8 cellular contexts compared by ENCODE assay signal in genomic region chr19:17719730-17720486, GRCh38. TPM values are rescaled to one million over a fixed set of nuclear protein-coding genes. Genes with fewer than 3 reads are reported as not detected.
DNase-seq lines count a peak whose midpoint lies in the region; ATAC-seq and TF ChIP-seq lines count a peak whose summit lies in the region.

No MANE protein-coding gene starts in this region.

- peak overlapping the region; percentile 84 for H3K4me3 ChIP-seq in AG10803 (ENCODE audit: low read length)

- peaks cover 5 to 9% of the 10 kb centered on the region in 2 donors for H3K36me3 Mint-ChIP-seq in activated naive CD4-positive, alpha-beta T cell treated with anti-CD3 and anti-CD28 coated beads, Interleukin-2, amount 50 U/mL, for 72 hours

- H3K27ac Mint-ChIP-seq in activated naive CD4-positive, alpha-beta T cell treated with anti-CD3 and anti-CD28 coated beads, Interleukin-2, amount 50 U/mL, for 72 hours, result peak overlapping the region; percentile 81 to 96

- DNase-seq in AG10803 (ENCODE audit: low read depth), result no peak
- DNase-seq in NCI-H345 (lab: John Stamatoyannopoulos, UW), result peak; percentile 48
- DNase-seq in activated naive CD4-positive, alpha-beta T cell treated with anti-CD3 and anti-CD28 coated beads, Interleukin-2, amount 50 U/mL, for 72 hours (ENCODE audit: low spot score in 2 of 2), result peak in 1 of 2 donors; percentile 35
- peak; percentile 60 for DNase-seq in iPS-NIHi11 (ENCODE audit: low spot score)
- peak; percentile 46 to 50 for DNase-seq in stimulated activated CD4-positive, alpha-beta T cell treated with anti-CD3 and anti-CD28 coated beads, Interleukin-2, amount 100 ng/mL, for 24 hours
- DNase-seq in 8988T, result no peak

- H3K9me3 Mint-ChIP-seq in activated naive CD4-positive, alpha-beta T cell treated with anti-CD3 and anti-CD28 coated beads, Interleukin-2, amount 50 U/mL, for 72 hours, result no peaks in the 10 kb centered on the region

- ATAC-seq in GM21367 (IDR thresholded peaks at IDR 0.05; ENCODE audit: unreplicated experiment), result peak; percentile 17
- peak; percentile 46 to 50 for ATAC-seq in activated naive CD4-positive, alpha-beta T cell treated with anti-CD3 and anti-CD28 coated beads, Interleukin-2, amount 50 U/mL, for 72 hours
- no peak for ATAC-seq in HG03097 (IDR thresholded peaks at IDR 0.05; ENCODE audit: low FRiP score, unreplicated experiment)

- no peak for TF ChIP-seq CTCF in AG10803 (conservative IDR thresholded peaks at IDR 0.05; ENCODE audit: low read length)

RNA-seq across cellular contexts. Expression of gene MAP1S, which starts 0.6 kb away (rescaled TPM):
- 10 to 100 TPM; 57.8 to 65.8 TPM for total RNA-seq in activated naive CD4-positive, alpha-beta T cell treated with anti-CD3 and anti-CD28 coated beads, Interleukin-2, amount 50 U/mL, for 72 hours

RNA-seq across cellular contexts. Expression of gene FCHO1, which starts 31.4 kb away (rescaled TPM):
- total RNA-seq in activated naive CD4-positive, alpha-beta T cell treated with anti-CD3 and anti-CD28 coated beads, Interleukin-2, amount 50 U/mL, for 72 hours, result 10 to 100 TPM; 62.0 to 81.4 TPM

RNA-seq across cellular contexts. Expression of gene UNC13A, which starts 31.8 kb away (rescaled TPM):
- under 1 TPM; 0.04 to 0.20 TPM for total RNA-seq in activated naive CD4-positive, alpha-beta T cell treated with anti-CD3 and anti-CD28 coated beads, Interleukin-2, amount 50 U/mL, for 72 hours

Comparison
In these comparisons a context has a peak if more than half of its experiments do, and no peak if none do; other contexts are left out.
1. DNase-seq: peak in NCI-H345 (single experiment), iPS-NIHi11 (single experiment) and stimulated activated CD4-positive, alpha-beta T cell treated with anti-CD3 and anti-CD28 coated beads, Interleukin-2, amount 100 ng/mL, for 24 hours (2 of 2); none in AG10803 (single experiment) and 8988T (single experiment).